ENCODE assay signal across 8 cellular contexts in the genomic region with DNA sequence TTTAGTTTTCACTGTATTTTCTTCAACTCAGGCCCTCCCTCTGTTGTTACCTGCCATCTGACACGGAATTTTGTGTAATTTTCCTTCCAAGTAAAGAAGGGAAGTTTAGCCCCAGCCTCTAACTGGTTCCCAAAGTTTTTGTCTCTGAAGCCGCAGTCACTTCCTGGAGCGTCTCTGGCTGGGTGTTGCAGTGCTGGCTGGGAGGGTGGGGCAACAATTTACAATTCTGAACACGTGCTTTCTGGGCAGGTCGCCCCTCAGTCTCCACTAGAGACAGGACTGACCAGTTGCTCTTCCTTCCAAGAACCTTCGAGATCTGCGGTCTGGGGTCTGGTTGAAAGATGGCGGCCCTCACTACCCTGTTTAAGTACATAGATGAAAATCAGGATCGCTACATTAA. TPM values are rescaled to one million over a fixed set of nuclear protein-coding genes. Genes with fewer than 3 reads are reported as not detected.
DNase-seq lines count a peak whose midpoint lies in the region; ATAC-seq and TF ChIP-seq lines count a peak whose summit lies in the region.

No MANE protein-coding gene starts in this region.

- intact Hi-C loops in esophagus muscularis mucosa (cut with DNase I): loop anchor here (5.0 to 10.0 kb wide), 5 partner anchors 93 to 352 kb away; partner anchors contain the start of genes CYB5A, FBXO15 and TIMM21

- peaks cover 38% of the 10 kb centered on the region for H3K36me3 Mint-ChIP-seq in activated CD8-positive, alpha-beta memory T cell treated with anti-CD3 and anti-CD28 coated beads, Interleukin-2, amount 10 ng/mL, durations not matched to agents 7 days and 5 days
- peaks cover 41% of the 10 kb centered on the region for H3K36me3 Mint-ChIP-seq in nephron (ENCODE audit: low read depth)
- peaks cover 59% of the 10 kb centered on the region for H3K36me3 Mint-ChIP-seq in nephron progenitor cell (ENCODE audit: low read depth)

- H3K4me1 Mint-ChIP-seq in activated CD8-positive, alpha-beta memory T cell treated with anti-CD3 and anti-CD28 coated beads, Interleukin-2, amount 10 ng/mL, durations not matched to agents 7 days and 5 days: peaks cover 55% of the 10 kb centered on the region
- H3K4me1 Mint-ChIP-seq in nephron (peaks cover 29% of the 10 kb centered on the region), nephron progenitor cell (peaks cover 38% of the 10 kb centered on the region)

- no peak for TF ChIP-seq POLR2A in esophagus muscularis mucosa (IDR thresholded peaks at IDR 0.05; ENCODE audit: low read depth)

- 66% methylated on average over 9 of the region's 9 CpGs for WGBS in esophagus muscularis mucosa

- peaks cover 31 to 43% (median 38%) of the 10 kb centered on the region in 4 donors for H3K36me3 ChIP-seq in esophagus muscularis mucosa

- H3K27ac Mint-ChIP-seq in activated CD8-positive, alpha-beta memory T cell treated with anti-CD3 and anti-CD28 coated beads, Interleukin-2, amount 10 ng/mL, durations not matched to agents 7 days and 5 days: peak overlapping the region; percentile 100
- H3K27ac Mint-ChIP-seq in nephron (peak overlapping the region; percentile 78 to 89 (median 78)), nephron progenitor cell (no peak overlapping the region)

- H3K9me3 Mint-ChIP-seq in activated CD8-positive, alpha-beta memory T cell treated with anti-CD3 and anti-CD28 coated beads, Interleukin-2, amount 10 ng/mL, durations not matched to agents 7 days and 5 days (ENCODE audit: low read depth): no peaks in the 10 kb centered on the region
- no peaks in the 10 kb centered on the region for H3K9me3 Mint-ChIP-seq in nephron
- no peaks in the 10 kb centered on the region for H3K9me3 Mint-ChIP-seq in nephron progenitor cell

- H3K27me3 ChIP-seq in esophagus muscularis mucosa: no peaks in the 10 kb centered on the region

- peak overlapping the region; percentile 87 for H3K4me3 Mint-ChIP-seq in activated CD8-positive, alpha-beta memory T cell treated with anti-CD3 and anti-CD28 coated beads, Interleukin-2, amount 10 ng/mL, durations not matched to agents 7 days and 5 days
- H3K4me3 Mint-ChIP-seq in nephron: peak overlapping the region; percentile 49 to 67 (median 51)
- no peak overlapping the region for H3K4me3 Mint-ChIP-seq in nephron progenitor cell

- peak overlapping the region; percentile 39 to 69 (median 58) for H3K27ac ChIP-seq in esophagus muscularis mucosa (replicated peaks in 1 of 4)

- DNase-seq in ELR (ENCODE audit: low read depth): peak; percentile 68
- peak; percentile 83 to 86 for DNase-seq in Kasumi-1 (lab: John Stamatoyannopoulos, UW)
- peak; percentile 83 for DNase-seq in activated CD8-positive, alpha-beta memory T cell treated with anti-CD3 and anti-CD28 coated beads, Interleukin-2, amount 10 ng/mL, durations not matched to agents 7 days and 5 days
- DNase-seq in esophagus muscularis mucosa (ENCODE audit: extremely low spot score): no peak
- DNase-seq in nephron progenitor cell: no peak
- no peak for DNase-seq in DMS 273 treated with DMSO at 0.1 percent for 48 hours (lab: John Stamatoyannopoulos, UW)

- no peaks in the 10 kb centered on the region for H3K9me3 ChIP-seq in esophagus muscularis mucosa

- no peak for TF ChIP-seq EP300 in esophagus muscularis mucosa (IDR thresholded peaks at IDR 0.05)

- peaks cover 19 to 35% (median 29%) of the 10 kb centered on the region in 4 donors for H3K4me1 ChIP-seq in esophagus muscularis mucosa

- no peaks in the 10 kb centered on the region for H3K27me3 Mint-ChIP-seq in activated CD8-positive, alpha-beta memory T cell treated with anti-CD3 and anti-CD28 coated beads, Interleukin-2, amount 10 ng/mL, durations not matched to agents 7 days and 5 days
- no peaks in the 10 kb centered on the region for H3K27me3 Mint-ChIP-seq in nephron (ENCODE audit: low read depth)
- no peaks in the 10 kb centered on the region for H3K27me3 Mint-ChIP-seq in nephron progenitor cell (ENCODE audit: low read depth, poor library complexity)

- no peak for TF ChIP-seq CTCF in esophagus muscularis mucosa (IDR thresholded peaks at IDR 0.05)
- no peak for TF ChIP-seq CTCF in nephron (IDR thresholded peaks at IDR 0.05; ENCODE audit: unreplicated experiment in 3 of 3)
- TF ChIP-seq CTCF in nephron progenitor cell (IDR thresholded peaks at IDR 0.05): no peak

- ATAC-seq in GM21723 (IDR thresholded peaks at IDR 0.05; ENCODE audit: unreplicated experiment): peak; percentile 39
- ATAC-seq in activated CD8-positive, alpha-beta memory T cell treated with anti-CD3 and anti-CD28 coated beads, Interleukin-2, amount 10 ng/mL, durations not matched to agents 7 days and 5 days: peak; percentile 34

- H3K4me3 ChIP-seq in esophagus muscularis mucosa: peak overlapping the region; percentile 20 to 38 (median 29)

- CTCF ChIA-PET in activated CD8-positive, alpha-beta memory T cell treated with anti-CD3 and anti-CD28 coated beads, Interleukin-2, amount 10 ng/mL, durations not matched to agents 7 days and 5 days (lab: Charles Lee): interaction anchor here (1.2 to 1.8 kb wide), 2 partner anchors 53 to 146 kb away, joined by 4 to 6 read pairs; no protein-coding TSS in a partner anchor

RNA-seq across cellular contexts. Expression of gene CNDP2, which starts 3.5 kb away (rescaled TPM):
- 100 to 1,000 TPM; 141 to 176 TPM for total RNA-seq in activated CD8-positive, alpha-beta memory T cell treated with anti-CD3 and anti-CD28 coated beads, Interleukin-2, amount 10 ng/mL, durations not matched to agents 7 days and 5 days
- total RNA-seq in esophagus muscularis mucosa: 10 to 100 TPM; 31.1 to 52.5 (median 42.9) TPM

RNA-seq across cellular contexts. Expression of gene CNDP1, which starts 34.7 kb away (rescaled TPM):
- total RNA-seq in activated CD8-positive, alpha-beta memory T cell treated with anti-CD3 and anti-CD28 coated beads, Interleukin-2, amount 10 ng/mL, durations not matched to agents 7 days and 5 days: under 1 TPM in 1 of 2 experiments, not detected in 1; 0.28 TPM
- total RNA-seq in esophagus muscularis mucosa: not detected

RNA-seq across cellular contexts. Expression of gene DIPK1C, which starts 42.5 kb away (rescaled TPM):
- not detected for total RNA-seq in activated CD8-positive, alpha-beta memory T cell treated with anti-CD3 and anti-CD28 coated beads, Interleukin-2, amount 10 ng/mL, durations not matched to agents 7 days and 5 days
- under 1 TPM in 3 of 4 donors, not detected in 1; 0.17 to 0.50 (median 0.45) TPM for total RNA-seq in esophagus muscularis mucosa

Comparison
In these comparisons a context has a peak if more than half of its experiments do, and no peak if none do; other contexts are left out.
1. DNase-seq: peak in ELR (single experiment), Kasumi-1 (2 of 2) and activated CD8-positive, alpha-beta memory T cell treated with anti-CD3 and anti-CD28 coated beads, Interleukin-2, amount 10 ng/mL, durations not matched to agents 7 days and 5 days (single experiment); none in esophagus muscularis mucosa (single experiment), nephron progenitor cell (single experiment) and DMS 273 treated with DMSO at 0.1 percent for 48 hours (single experiment).